2 cellular contexts compared by ENCODE assay signal in genomic region chr1:181119076-181119989, GRCh38.
TF ChIP-seq lines count a peak whose summit lies in the region.

No MANE protein-coding gene starts in this region.

TF ChIP-seq in GM12878, 131 proteins besides CTCF, POLR2A, EP300 and RAD21:
- TF ChIP-seq ZBTB40 (IDR thresholded peaks at IDR 0.05; ENCODE audit: borderline replicate concordance) (no peak), RUNX3 (IDR thresholded peaks at IDR 0.05; ENCODE audit: low read length) (peak; percentile 43; the same call in 1 of the 2 replicates), EED (IDR thresholded peaks at IDR 0.05; ENCODE audit: low read depth) (no peak), SPI1 (IDR thresholded peaks at IDR 0.05; ENCODE audit: borderline replicate concordance, insufficient read depth, low read depth, low read length) (no peak)

TF ChIP-seq in SK-N-SH treated with all-trans-retinoic acid at 6 μM for 48 hours, 23 proteins besides CTCF, POLR2A, EP300 and RAD21 (continued from another document):
- TF ChIP-seq POU6F1 (CRISPR knock-in tag; IDR thresholded peaks at IDR 0.05; ENCODE audit: borderline replicate concordance, low read depth): no peak
- TF ChIP-seq, protein P1, sequence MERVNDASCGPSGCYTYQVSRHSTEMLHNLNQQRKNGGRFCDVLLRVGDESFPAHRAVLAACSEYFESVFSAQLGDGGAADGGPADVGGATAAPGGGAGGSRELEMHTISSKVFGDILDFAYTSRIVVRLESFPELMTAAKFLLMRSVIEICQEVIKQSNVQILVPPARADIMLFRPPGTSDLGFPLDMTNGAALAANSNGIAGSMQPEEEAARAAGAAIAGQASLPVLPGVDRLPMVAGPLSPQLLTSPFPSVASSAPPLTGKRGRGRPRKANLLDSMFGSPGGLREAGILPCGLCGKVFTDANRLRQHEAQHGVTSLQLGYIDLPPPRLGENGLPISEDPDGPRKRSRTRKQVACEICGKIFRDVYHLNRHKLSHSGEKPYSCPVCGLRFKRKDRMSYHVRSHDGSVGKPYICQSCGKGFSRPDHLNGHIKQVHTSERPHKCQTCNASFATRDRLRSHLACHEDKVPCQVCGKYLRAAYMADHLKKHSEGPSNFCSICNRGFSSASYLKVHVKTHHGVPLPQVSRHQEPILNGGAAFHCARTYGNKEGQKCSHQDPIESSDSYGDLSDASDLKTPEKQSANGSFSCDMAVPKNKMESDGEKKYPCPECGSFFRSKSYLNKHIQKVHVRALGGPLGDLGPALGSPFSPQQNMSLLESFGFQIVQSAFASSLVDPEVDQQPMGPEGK (CRISPR knock-in tag; IDR thresholded peaks at IDR 0.05; ENCODE audit: borderline replicate concordance): no peak
- TF ChIP-seq PPARA (CRISPR knock-in tag; IDR thresholded peaks at IDR 0.05; ENCODE audit: borderline replicate concordance): no peak
- no peak for TF ChIP-seq TCF4 (CRISPR knock-in tag; IDR thresholded peaks at IDR 0.05; ENCODE audit: borderline replicate concordance)
- TF ChIP-seq ZFP30 (CRISPR knock-in tag; IDR thresholded peaks at IDR 0.05): no peak
- no peak for TF ChIP-seq ISL1 (CRISPR knock-in tag; IDR thresholded peaks at IDR 0.05)
- TF ChIP-seq, protein P2, sequence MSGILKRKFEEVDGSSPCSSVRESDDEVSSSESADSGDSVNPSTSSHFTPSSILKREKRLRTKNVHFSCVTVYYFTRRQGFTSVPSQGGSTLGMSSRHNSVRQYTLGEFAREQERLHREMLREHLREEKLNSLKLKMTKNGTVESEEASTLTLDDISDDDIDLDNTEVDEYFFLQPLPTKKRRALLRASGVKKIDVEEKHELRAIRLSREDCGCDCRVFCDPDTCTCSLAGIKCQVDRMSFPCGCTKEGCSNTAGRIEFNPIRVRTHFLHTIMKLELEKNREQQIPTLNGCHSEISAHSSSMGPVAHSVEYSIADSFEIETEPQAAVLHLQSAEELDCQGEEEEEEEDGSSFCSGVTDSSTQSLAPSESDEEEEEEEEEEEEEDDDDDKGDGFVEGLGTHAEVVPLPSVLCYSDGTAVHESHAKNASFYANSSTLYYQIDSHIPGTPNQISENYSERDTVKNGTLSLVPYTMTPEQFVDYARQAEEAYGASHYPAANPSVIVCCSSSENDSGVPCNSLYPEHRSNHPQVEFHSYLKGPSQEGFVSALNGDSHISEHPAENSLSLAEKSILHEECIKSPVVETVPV (CRISPR knock-in tag; IDR thresholded peaks at IDR 0.05): no peak
- TF ChIP-seq ZNF8 (CRISPR knock-in tag; IDR thresholded peaks at IDR 0.05): no peak
- TF ChIP-seq RARB (CRISPR knock-in tag; IDR thresholded peaks at IDR 0.05): no peak
- TF ChIP-seq OSR1 (CRISPR knock-in tag; IDR thresholded peaks at IDR 0.05): no peak
- no peak for TF ChIP-seq ZNF565 (CRISPR knock-in tag; conservative IDR thresholded peaks at IDR 0.05; ENCODE audit: low read depth)
- no peak for TF ChIP-seq SNAI2 (CRISPR knock-in tag; IDR thresholded peaks at IDR 0.05)
- no peak for TF ChIP-seq TOX (CRISPR knock-in tag; IDR thresholded peaks at IDR 0.05; ENCODE audit: borderline replicate concordance)
